In the genomic region with DNA sequence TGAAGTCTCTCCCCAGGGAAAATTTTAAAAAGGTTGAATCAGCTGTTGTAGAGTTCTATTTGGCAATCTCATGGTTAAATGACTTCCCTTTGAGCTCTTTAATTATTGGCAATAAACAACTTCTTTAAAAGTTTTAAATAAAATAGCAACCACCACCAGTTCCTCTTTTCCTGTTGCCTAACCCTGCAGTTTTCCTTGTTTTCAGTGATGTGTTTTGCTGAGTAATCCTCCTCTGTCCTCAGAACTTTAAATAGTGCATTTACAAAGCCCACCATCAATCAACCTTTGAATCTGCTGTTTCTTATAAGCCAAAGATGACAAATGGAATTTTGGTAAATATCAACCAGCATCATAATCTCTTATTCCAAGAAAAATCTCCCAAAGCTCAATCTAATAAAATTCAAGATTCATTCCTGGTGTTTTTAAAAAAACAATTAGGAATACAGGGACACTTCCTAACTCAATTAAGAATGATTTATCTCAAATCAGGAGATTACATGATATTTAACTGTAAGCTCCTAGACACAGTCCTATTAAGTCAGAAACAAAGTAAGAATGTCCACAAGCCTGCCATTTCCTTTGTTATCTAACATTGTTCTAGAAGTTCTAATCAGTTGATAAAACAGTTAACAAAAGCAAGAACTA, we compare ENCODE assay signal across 1 cellular context.
TF ChIP-seq lines count a peak whose summit lies in the region.

No MANE protein-coding gene starts in this region.

TF ChIP-seq in K562, 482 proteins besides CTCF, POLR2A, EP300 and RAD21 (continued from another document):
- TF ChIP-seq SPI1 (IDR thresholded peaks at IDR 0.05; ENCODE audit: borderline replicate concordance, low read depth, low read length) (peak; percentile 93; the same call in 1 of the 2 replicates), CEBPG (CRISPR knock-in tag; IDR thresholded peaks at IDR 0.05) (no peak), CEBPG (tag; conservative IDR thresholded peaks at IDR 0.05 in 1 of 2, IDR thresholded peaks at IDR 0.05 in 1 of 2) (peak in 1 of 2 experiments; percentile 51; a peak in 2 of 4 replicates), CEBPB (tag; IDR thresholded peaks at IDR 0.05) (peak; percentile 68), NFE2 (IDR thresholded peaks at IDR 0.05; ENCODE audit: low read depth) (peak; percentile 70), MAFF (IDR thresholded peaks at IDR 0.05; ENCODE audit: low read length) (peak; percentile 50; the same call in 1 of the 2 replicates), SIRT6 (IDR thresholded peaks at IDR 0.05; ENCODE audit: low read depth, low read length) (no peak), PKNOX1 (IDR thresholded peaks at IDR 0.05) (peak; percentile 38; the same call in 1 of the 2 replicates), MEIS2 (IDR thresholded peaks at IDR 0.05; ENCODE audit: partially characterized antibody) (peak; percentile 57), GTF2F1 (IDR thresholded peaks at IDR 0.05; ENCODE audit: low read depth, low read length) (no peak), MAFG (tag; conservative IDR thresholded peaks at IDR 0.05) (peak; percentile 57), MAFK (IDR thresholded peaks at IDR 0.05; ENCODE audit: low read length) (peak; percentile 33; the same call in 1 of the 2 replicates), FOXK2 (conservative IDR thresholded peaks at IDR 0.05 in 1 of 2, IDR thresholded peaks at IDR 0.05 in 1 of 2; ENCODE audit: low read depth in 2 of 2) (0 out of 4 replicates have a peak, but pooled peaks of 1 of the 2 experiments have one; percentile 28), EGR1 (conservative IDR thresholded peaks at IDR 0.05) (no peak)
